Comparison of ENCODE assay signal across 19 cellular contexts in genomic region chr16:17548825-17549224, GRCh38.
"Had no signal": no experiment of that assay in that cellular context is flagged by ENCODE, and none has a peak within 500 bp of the region (broad histone marks: within the 10 kb centered on the region; RNA-seq: fewer than 3 reads in every experiment).

No MANE protein-coding gene starts in this region.

- H3K9me3 ChIP-seq: esophagus muscularis mucosa, gastroesophageal sphincter, left lung, lower lobe of right lung, mucosa of descending colon had no signal

- H3K36me3 Mint-ChIP-seq: mesothelial cell of epicardium, naive B cell had no signal

- H3K4me1 ChIP-seq: esophagus muscularis mucosa, gastroesophageal sphincter, heart right ventricle, left lung, lower lobe of right lung had no signal

- H3K4me3 Mint-ChIP-seq: mesothelial cell of epicardium, naive B cell had no signal

- H3K4me3 ChIP-seq: coronary artery, dorsolateral prefrontal cortex, esophagus muscularis mucosa, gastroesophageal sphincter, heart right ventricle, left lung, lower lobe of right lung, mucosa of descending colon had no signal

- H3K36me3 ChIP-seq: esophagus muscularis mucosa, gastroesophageal sphincter, heart right ventricle, left lung, lower lobe of right lung had no signal

- DNase-seq: dermis blood vessel endothelial cell; dorsolateral prefrontal cortex; effector CD4-positive, alpha-beta T cell; effector memory CD4-positive, alpha-beta T cell; foreskin keratinocyte; head of caudate nucleus; heart right ventricle; hippocampal formation; left cardiac atrium; left lung; left ventricle myocardium superior; lower lobe of right lung; mesenchymal stem cell; mucosa of descending colon; naive B cell had no signal

- ATAC-seq: foreskin keratinocyte, gastroesophageal sphincter, heart right ventricle, left cardiac atrium, left lung, left ventricle myocardium superior, lower lobe of right lung, mucosa of descending colon had no signal

- H3K27ac Mint-ChIP-seq: mesothelial cell of epicardium had no signal

- H3K27me3 ChIP-seq: foreskin keratinocyte had no signal

- H3K4me1 Mint-ChIP-seq: mesothelial cell of epicardium, naive B cell had no signal

- H3K27ac ChIP-seq: coronary artery, dorsolateral prefrontal cortex, esophagus muscularis mucosa, foreskin keratinocyte, gastroesophageal sphincter, heart right ventricle, left lung, lower lobe of right lung had no signal
